Comparison of ENCODE assay signal across 1 cellular context in genomic region chr17:14904406-14904805, GRCh38.
TF ChIP-seq lines count a peak whose summit lies in the region.

No MANE protein-coding gene starts in this region.

TF ChIP-seq in WTC11, 78 proteins besides CTCF, POLR2A, EP300 and RAD21 (continued from another document):
- TF ChIP-seq ARID4B (CRISPR knock-in tag; IDR thresholded peaks at IDR 0.05; ENCODE audit: borderline replicate concordance) (no peak), TP53 (CRISPR knock-in tag; IDR thresholded peaks at IDR 0.05) (no peak), SMAD3 (CRISPR knock-in tag; IDR thresholded peaks at IDR 0.05; ENCODE audit: borderline replicate concordance) (no peak), E2F5 (CRISPR knock-in tag; IDR thresholded peaks at IDR 0.05) (no peak), ZMAT4 (CRISPR knock-in tag; IDR thresholded peaks at IDR 0.05) (no peak), OVOL2 (CRISPR knock-in tag; IDR thresholded peaks at IDR 0.05; ENCODE audit: borderline replicate concordance) (no peak), FOXK1 (CRISPR knock-in tag; IDR thresholded peaks at IDR 0.05) (no peak), ZNF425 (CRISPR knock-in tag; conservative IDR thresholded peaks at IDR 0.05) (no peak), TCF7 (CRISPR knock-in tag; IDR thresholded peaks at IDR 0.05; ENCODE audit: low read depth) (no peak)
